8 cellular contexts compared by ENCODE assay signal in the genomic region with DNA sequence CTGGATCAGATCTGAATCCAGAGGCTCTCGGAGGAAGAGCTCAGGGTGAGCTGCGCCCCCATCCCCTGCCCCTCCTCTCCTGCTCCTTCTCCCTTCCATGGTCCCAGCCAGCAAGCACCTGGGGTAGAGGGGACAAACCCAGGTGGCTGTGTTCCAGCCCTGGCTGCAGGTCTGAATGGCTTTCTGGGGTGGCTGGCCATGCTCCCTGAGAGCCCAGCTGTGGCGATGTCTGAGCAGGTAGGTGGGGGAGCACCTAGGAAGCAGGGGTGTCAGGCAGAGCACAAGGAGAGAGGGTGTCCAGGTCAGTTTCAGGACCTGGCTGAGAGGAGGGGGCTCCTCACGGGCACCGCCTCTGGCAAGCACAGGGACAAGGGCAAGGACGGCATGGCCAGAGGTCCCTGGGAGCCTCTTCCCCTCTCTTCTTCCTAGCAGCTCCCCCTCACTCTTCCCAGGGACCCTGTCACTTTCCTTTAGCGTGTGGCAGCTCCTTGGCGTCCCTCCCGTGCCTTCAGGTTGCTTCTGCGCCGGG.
A peak's percentile ranks its signal among the peaks of the same experiment; 100 is the strongest.
DNase-seq lines count a peak whose midpoint lies in the region; ATAC-seq and TF ChIP-seq lines count a peak whose summit lies in the region.

No MANE protein-coding gene starts in this region.

- H3K27me3 ChIP-seq in muscle layer of colon (ENCODE audit: control insufficient read depth in 1 of 2, insufficient read depth in 2 of 2, low read length in 2 of 2), result no peaks in the 10 kb centered on the region

- H3K9ac ChIP-seq in muscle layer of colon (ENCODE audit: low read length), result peak overlapping the region; percentile 50

- H3K36me3 ChIP-seq in muscle layer of colon (ENCODE audit: insufficient read depth, low read length), result no peaks in the 10 kb centered on the region

- peaks cover 2% of the 10 kb centered on the region for H3K36me3 Mint-ChIP-seq in chondrocyte (ENCODE audit: low read depth)

- peak overlapping the region; percentile 57 to 62 for H3K4me3 ChIP-seq in muscle layer of colon (ENCODE audit: low read depth in 1 of 2, low read length in 2 of 2)

- TF ChIP-seq CTCF in chondrocyte (IDR thresholded peaks at IDR 0.05), result no peak

- DNase-seq in stimulated activated CD4-positive, alpha-beta T cell treated with anti-CD3 and anti-CD28 coated beads, Interleukin-15, amount 100 ng/mL, for 24 hours, result peak; percentile 34
- no peak for DNase-seq in stimulated activated CD4-positive, alpha-beta T cell treated with anti-CD3 and anti-CD28 coated beads, Interleukin-4, amount 100 ng/mL, for 24 hours
- no peak for DNase-seq in chondrocyte (ENCODE audit: low spot score)
- DNase-seq in NCI-H2227 treated with DMSO at 0.1 percent for 48 hours (lab: John Stamatoyannopoulos, UW), result no peak
- DNase-seq in HPDE6-E6E7 (ENCODE audit: extremely low spot score), result no peak

- H3K4me3 Mint-ChIP-seq in chondrocyte (ENCODE audit: unreplicated experiment), result peak overlapping the region; percentile 83

- H3K4me1 ChIP-seq in muscle layer of colon (ENCODE audit: insufficient read depth, low read length), result peaks cover 67% of the 10 kb centered on the region

- H3K27ac ChIP-seq in muscle layer of colon (ENCODE audit: low read depth, low read length), result peak overlapping the region; percentile 87

- H3K9me3 Mint-ChIP-seq in chondrocyte (ENCODE audit: low read depth), result no peaks in the 10 kb centered on the region

- no peak for ATAC-seq in GM18907 (IDR thresholded peaks at IDR 0.05; ENCODE audit: unreplicated experiment)
- no peak for ATAC-seq in GM19324 (IDR thresholded peaks at IDR 0.05; ENCODE audit: low FRiP score, unreplicated experiment)

- H3K27ac Mint-ChIP-seq in chondrocyte (ENCODE audit: unreplicated experiment), result peak overlapping the region; percentile 98

- peaks cover 79% of the 10 kb centered on the region for H3K4me1 Mint-ChIP-seq in chondrocyte (ENCODE audit: low read depth)

- H3K27me3 Mint-ChIP-seq in chondrocyte (ENCODE audit: low read depth), result no peaks in the 10 kb centered on the region

- H3K9me3 ChIP-seq in muscle layer of colon (ENCODE audit: low read length), result no peaks in the 10 kb centered on the region
